In the genomic region with DNA sequence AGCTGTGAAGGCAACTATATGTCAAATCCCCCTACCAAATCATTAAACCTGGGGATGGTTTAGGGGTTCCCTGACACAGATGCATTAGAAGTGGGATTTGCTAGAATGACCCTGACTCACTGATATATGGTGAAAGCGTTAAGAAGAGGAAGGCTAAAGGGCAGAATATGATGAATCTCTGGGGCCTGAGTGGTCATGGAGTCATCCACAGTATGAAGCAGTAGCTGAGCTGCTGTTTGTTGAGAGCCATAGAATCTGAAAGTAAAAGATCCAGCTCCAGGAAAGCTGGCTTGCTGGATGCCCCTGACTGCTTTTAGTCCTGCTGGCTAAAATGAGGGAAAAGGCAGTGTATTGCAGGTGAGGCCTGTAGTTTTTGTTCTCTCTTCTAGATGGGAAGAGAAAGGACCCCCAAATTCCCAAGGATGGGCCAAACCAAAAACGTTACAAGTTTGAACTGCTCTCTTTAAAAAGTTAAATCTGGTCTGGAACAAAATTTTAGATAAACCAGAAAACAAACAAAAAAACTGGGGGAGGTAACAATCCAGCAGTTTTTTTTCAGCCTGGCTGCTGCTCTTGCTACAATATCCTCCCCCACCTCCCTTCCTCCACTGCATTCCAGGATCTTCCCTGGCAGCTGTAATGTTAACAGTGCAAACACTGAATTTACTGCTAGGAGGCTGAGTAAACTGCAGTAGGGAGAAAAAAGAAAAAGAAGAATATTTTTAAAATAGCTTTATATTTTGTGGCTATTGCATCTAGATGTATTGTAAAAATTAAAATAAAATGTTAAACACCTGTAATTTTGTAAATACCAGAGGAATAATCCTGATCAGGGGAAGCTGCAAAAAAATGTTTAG, we compare ENCODE assay signal across 9 cellular contexts. TPM values are rescaled to one million over a fixed set of nuclear protein-coding genes. Genes with fewer than 3 reads are reported as not detected.
DNase-seq lines count a peak whose midpoint lies in the region; ATAC-seq and TF ChIP-seq lines count a peak whose summit lies in the region.
"Had no signal": no experiment of that assay in that cellular context is flagged by ENCODE, and none has a peak within 500 bp of the region (broad histone marks: within the 10 kb centered on the region; RNA-seq: fewer than 3 reads in every experiment).

No MANE protein-coding gene starts in this region.

- ATAC-seq in GM21526 (IDR thresholded peaks at IDR 0.05; ENCODE audit: low FRiP score, unreplicated experiment) = no peak
- no peak for ATAC-seq in GM19463 (IDR thresholded peaks at IDR 0.05; ENCODE audit: unreplicated experiment)
- no peak for ATAC-seq in foreskin keratinocyte

- H3F3A ChIP-seq in GM23248 (ENCODE audit: insufficient read depth) = peaks cover 19% of the 10 kb centered on the region; the same call in 1 of the 2 replicates
- no peaks in the 10 kb centered on the region; the same call in 1 of the 2 replicates for H3F3A ChIP-seq in MM.1S (ENCODE audit: insufficient read depth, low read length)

- no peaks in the 10 kb centered on the region for H3K9me3 Mint-ChIP-seq in chondrocyte (ENCODE audit: low read depth)
- H3K9me3 Mint-ChIP-seq: activated naive CD4-positive, alpha-beta T cell treated with anti-CD3 and anti-CD28 coated beads, Interleukin-2, amount 10 ng/mL, durations not matched to agents 7 days and 5 days had no signal

- 0 out of 2 replicates have a peak overlapping the region, but pooled peaks have one; percentile 5 for H3K9ac ChIP-seq in GM23248
- H3K9ac ChIP-seq in MM.1S (ENCODE audit: low read length) = no peak overlapping the region

- WGBS in GM23248 (ENCODE audit: low coverage in 1 of 2, low lambda C conversion rate in 2 of 2, missing lambda C conversion rate in 2 of 2), 2 experiments = 21 to 22% methylated on average over 2 of the region's 2 CpGs
- 41 to 57% methylated on average over 2 of the region's 2 CpGs for WGBS in sigmoid colon, 2 donors

- H3K36me3 ChIP-seq in GM23248 (ENCODE audit: low read depth) (peaks cover 3% of the 10 kb centered on the region; the same call in 1 of the 2 replicates), sigmoid colon (peaks cover 0 to 19% (median 2%) of the 10 kb centered on the region in 4 donors), MM.1S (replicated peaks; ENCODE audit: insufficient read depth, low read length) (peaks cover 4% of the 10 kb centered on the region; the same call in 1 of the 2 replicates)

- H3K4me1 Mint-ChIP-seq in chondrocyte (ENCODE audit: low read depth) = peaks cover 31% of the 10 kb centered on the region

- H3K9me2 ChIP-seq in GM23248 (ENCODE audit: insufficient read depth) = no peaks in the 10 kb centered on the region
- H3K9me2 ChIP-seq in MM.1S (replicated peaks; ENCODE audit: insufficient read depth, low read length) = no peaks in the 10 kb centered on the region

- H2AFZ ChIP-seq in GM23248 (no peak overlapping the region), MM.1S (ENCODE audit: low read length) (no peak overlapping the region)

- peaks cover 18% of the 10 kb centered on the region for H3K4me1 ChIP-seq in GM23248 (ENCODE audit: insufficient read depth)
- peaks cover 0 to 52% (median 43%) of the 10 kb centered on the region in 4 donors for H3K4me1 ChIP-seq in sigmoid colon
- peaks cover 21% of the 10 kb centered on the region; the same call in 1 of the 2 replicates for H3K4me1 ChIP-seq in MM.1S (ENCODE audit: low read length)
- H3K4me1 ChIP-seq in foreskin keratinocyte = no peaks in the 10 kb centered on the region

- in situ Hi-C loops in GM23248 (cut with MboI) = no loop called here

- H3K27ac Mint-ChIP-seq in chondrocyte (ENCODE audit: unreplicated experiment) = peak overlapping the region; percentile 88

- TF ChIP-seq CTCF in chondrocyte (IDR thresholded peaks at IDR 0.05) = no peak
- TF ChIP-seq CTCF in sigmoid colon (IDR thresholded peaks at IDR 0.05) = no peak
- no peak for TF ChIP-seq CTCF in MM.1S (IDR thresholded peaks at IDR 0.05; ENCODE audit: low read length)
- no peak for TF ChIP-seq CTCF in foreskin keratinocyte (conservative IDR thresholded peaks at IDR 0.05)

- peak in 1 of 4 donors; percentile 24 for TF ChIP-seq EP300 in sigmoid colon (IDR thresholded peaks at IDR 0.05)

- no peaks in the 10 kb centered on the region for H4K20me1 ChIP-seq in GM23248 (ENCODE audit: insufficient read depth)
- H4K20me1 ChIP-seq in MM.1S (ENCODE audit: insufficient read depth, low read length) = no peaks in the 10 kb centered on the region

- no peaks in the 10 kb centered on the region for H3K27me3 Mint-ChIP-seq in chondrocyte (ENCODE audit: low read depth)
- H3K27me3 Mint-ChIP-seq: activated naive CD4-positive, alpha-beta T cell treated with anti-CD3 and anti-CD28 coated beads, Interleukin-2, amount 10 ng/mL, durations not matched to agents 7 days and 5 days had no signal

- peak overlapping the region; percentile 39 for H3K4me2 ChIP-seq in GM23248 (ENCODE audit: unreplicated experiment)
- H3K4me2 ChIP-seq in MM.1S (ENCODE audit: low read depth, low read length) = no peak overlapping the region

- H3K36me3 Mint-ChIP-seq in chondrocyte (ENCODE audit: low read depth) = peaks cover 14% of the 10 kb centered on the region

- no peaks in the 10 kb centered on the region for H3K9me3 ChIP-seq in GM23248 (ENCODE audit: low read depth)
- no peaks in the 10 kb centered on the region for H3K9me3 ChIP-seq in sigmoid colon
- no peaks in the 10 kb centered on the region for H3K9me3 ChIP-seq in MM.1S (replicated peaks; ENCODE audit: insufficient read depth, low read length)

- H3K27me3 ChIP-seq in GM23248 (replicated peaks; ENCODE audit: insufficient read depth) = no peaks in the 10 kb centered on the region
- H3K27me3 ChIP-seq in sigmoid colon = no peaks in the 10 kb centered on the region
- H3K27me3 ChIP-seq in MM.1S (replicated peaks; ENCODE audit: insufficient read depth, low read length) = no peaks in the 10 kb centered on the region
- no peaks in the 10 kb centered on the region for H3K27me3 ChIP-seq in foreskin keratinocyte

- intact Hi-C loops in sigmoid colon (cut with DNase I) = no loop called here

- no peak overlapping the region for H3K4me3 Mint-ChIP-seq in chondrocyte (ENCODE audit: unreplicated experiment)
- H3K4me3 Mint-ChIP-seq: activated naive CD4-positive, alpha-beta T cell treated with anti-CD3 and anti-CD28 coated beads, Interleukin-2, amount 10 ng/mL, durations not matched to agents 7 days and 5 days had no signal

- H3K79me2 ChIP-seq in GM23248 (ENCODE audit: insufficient read depth) (peaks cover 26% of the 10 kb centered on the region), MM.1S (ENCODE audit: low read length) (peaks cover 80% of the 10 kb centered on the region)

- no peak for TF ChIP-seq POLR2A in sigmoid colon (IDR thresholded peaks at IDR 0.05)

- H3K4me3 ChIP-seq in GM23248 (0 out of 2 replicates have a peak overlapping the region, but pooled peaks have one; percentile 8), sigmoid colon (no peak overlapping the region), MM.1S (ENCODE audit: low read length) (no peak overlapping the region)

- DNase-seq in GM23248 = peak; percentile 63
- no peak for DNase-seq in chondrocyte (ENCODE audit: low spot score)
- DNase-seq in kidney tubule cell (ENCODE audit: low spot score) = peak; percentile 10
- DNase-seq in sigmoid colon = peak; percentile 74
- DNase-seq in MM.1S = no peak
- no peak for DNase-seq in foreskin keratinocyte
- DNase-seq: activated naive CD4-positive, alpha-beta T cell treated with anti-CD3 and anti-CD28 coated beads, Interleukin-2, amount 10 ng/mL, durations not matched to agents 7 days and 5 days had no signal

- H3K27ac ChIP-seq in GM23248 (peak overlapping the region; percentile 41), sigmoid colon (peak overlapping the region; percentile 77 to 87 (median 80)), MM.1S (ENCODE audit: low read length) (no peak overlapping the region), foreskin keratinocyte (no peak overlapping the region)

RNA-seq across cellular contexts. Expression of gene SEL1L, which starts 16.5 kb away (rescaled TPM):
- 69.2 TPM in 2 replicates for total RNA-seq in GM23248 (2014; rRNA removed; shearing (Covaris generic))
- polyA plus RNA-seq in GM23248 (2016; fragmentation: Nextera tagmentation; extraction: Ambion mirVana) (47.8 and 49.4 TPM in 2 replicates), sigmoid colon (10 to 100 TPM in 1 of 3 donors, 1 to 10 TPM in 2; 4.2 to 22.8 (median 6.2) TPM), foreskin keratinocyte (5.6 TPM in 2 replicates)
- total RNA-seq in chondrocyte (169 to 201 TPM (median 194 TPM) in 3 replicates), sigmoid colon (10 to 100 TPM; 52.0 to 74.8 (median 54.8) TPM), foreskin keratinocyte (26.2 and 34.7 TPM in 2 replicates)

Comparison
In these comparisons a context has a peak if more than half of its experiments do, and no peak if none do; other contexts are left out.
1. DNase-seq: peak in GM23248 (single experiment), kidney tubule cell (single experiment) and sigmoid colon (single experiment); none in chondrocyte (single experiment), MM.1S (single experiment) and foreskin keratinocyte (0 of 2).
2. H3K27ac ChIP-seq: peak in GM23248 (single experiment) and sigmoid colon (4 of 4); none in MM.1S (single experiment) and foreskin keratinocyte (single experiment).